28 cellular contexts compared by ENCODE assay signal in the genomic region with DNA sequence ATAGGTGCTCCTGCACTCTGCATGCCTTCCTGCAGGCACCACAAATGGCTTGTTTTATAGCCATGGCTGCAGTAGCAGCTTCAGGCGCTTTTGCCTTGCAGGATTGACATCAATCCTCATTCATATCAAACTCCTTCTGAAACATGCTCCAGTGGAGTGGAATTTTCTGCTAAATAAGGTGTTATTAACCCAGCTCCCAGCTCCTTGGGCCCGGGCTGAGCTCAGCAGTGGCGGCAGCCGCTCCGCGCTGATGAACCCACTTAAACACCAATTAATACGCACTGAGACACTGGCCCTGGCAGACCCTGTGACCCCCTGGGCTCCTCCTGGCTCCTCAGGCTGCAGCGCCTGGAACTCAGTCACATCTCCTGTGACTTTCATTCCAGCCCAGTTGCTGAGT.
"Had no signal": no experiment of that assay in that cellular context is flagged by ENCODE, and none has a peak within 500 bp of the region (broad histone marks: within the 10 kb centered on the region; RNA-seq: fewer than 3 reads in every experiment).

No MANE protein-coding gene starts in this region.

- DNase-seq: activated CD4-positive, alpha-beta T cell treated with anti-CD3 and anti-CD28 coated beads for 4 hours; activated CD4-positive, alpha-beta T cell treated with anti-CD3 and anti-CD28 coated beads, Interleukin-2, amount 50 U/mL, for 4 hours; activated naive CD4-positive, alpha-beta T cell; activated T-cell treated with anti-CD3 and anti-CD28 coated beads for 4 hours; activated T-cell treated with anti-CD3 and anti-CD28 coated beads, Interleukin-2, amount 50 U/mL, for 72 hours; aorta; body of pancreas; effector memory CD8-positive, alpha-beta T cell; erythroblast; islet precursor cell; left ventricle myocardium inferior; naive B cell; nephron progenitor cell; pancreas; stimulated activated CD4-positive, alpha-beta T cell treated with anti-CD3 and anti-CD28 coated beads, Interleukin-15, amount 100 ng/mL, for 24 hours; stimulated activated CD4-positive, alpha-beta T cell treated with anti-CD3 and anti-CD28 coated beads, Interleukin-2, amount 100 ng/mL, for 24 hours; stimulated activated naive B cell treated with anti-CD40 and anti-IgM and Interleukin-4, amounts not matched to agents 10 μg/mL and 1 μg/mL and 100 μg/mL, for 72 hours; T-helper 9 cell; tibial artery; upper lobe of right lung had no signal

- H3K4me3 ChIP-seq: body of pancreas, gastroesophageal sphincter, hepatocyte, left ventricle myocardium inferior, lung, pancreas, prostate gland, suprapubic skin, tibial artery, upper lobe of right lung had no signal

- H3K4me1 ChIP-seq: body of pancreas, gastroesophageal sphincter, left ventricle myocardium inferior, pancreas, prostate gland, suprapubic skin, tibial artery, upper lobe of right lung had no signal

- ATAC-seq: activated T-cell treated with anti-CD3 and anti-CD28 coated beads, Interleukin-2, amount 50 U/mL, for 72 hours; body of pancreas; effector memory CD8-positive, alpha-beta T cell; gastroesophageal sphincter; pancreas; stimulated activated naive B cell treated with anti-CD40 and anti-IgM and Interleukin-4, amounts not matched to agents 10 μg/mL and 1 μg/mL and 100 μg/mL, for 72 hours; upper lobe of right lung had no signal

- H3K27me3 ChIP-seq: body of pancreas, hepatocyte had no signal

- H3K79me2 ChIP-seq: hepatocyte had no signal

- H3K4me2 ChIP-seq: hepatocyte had no signal

- H2AFZ ChIP-seq: hepatocyte had no signal

- FAIRE-seq: colon, pancreas, TTC549 had no signal

- H3K9me3 ChIP-seq: body of pancreas, pancreas, prostate gland, suprapubic skin, tibial artery, upper lobe of right lung had no signal

- H3K36me3 ChIP-seq: gastroesophageal sphincter, left ventricle myocardium inferior, pancreas, prostate gland, suprapubic skin, tibial artery, upper lobe of right lung had no signal

- H3K27ac ChIP-seq: body of pancreas, gastroesophageal sphincter, hepatocyte, left ventricle myocardium inferior, pancreas, prostate gland, suprapubic skin, tibial artery, upper lobe of right lung, VCaP had no signal
